ENCODE assay signal across 10 cellular contexts in the genomic region with DNA sequence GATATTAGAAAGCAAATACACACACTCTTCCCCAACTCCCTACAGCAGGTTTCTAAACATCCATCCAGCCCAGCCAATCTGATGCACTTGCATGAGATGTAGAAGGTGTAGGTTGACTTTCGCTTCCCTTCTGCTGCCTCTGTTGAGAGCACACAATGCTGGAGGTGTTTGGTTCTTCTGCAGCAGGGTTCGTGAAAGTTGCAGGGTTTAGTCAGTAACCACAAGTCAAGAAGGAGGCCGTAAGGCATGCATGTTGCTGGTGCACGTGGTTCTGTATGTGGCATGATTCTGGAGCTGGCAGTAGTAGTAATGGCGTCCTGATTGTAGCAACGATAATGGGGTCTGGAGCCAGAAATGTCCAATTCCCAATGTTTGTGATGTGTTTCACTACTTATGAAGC. TPM values are rescaled to one million over a fixed set of nuclear protein-coding genes. Genes with fewer than 3 reads are reported as not detected.
DNase-seq lines count a peak whose midpoint lies in the region; ATAC-seq and TF ChIP-seq lines count a peak whose summit lies in the region.
"Had no signal": no experiment of that assay in that cellular context is flagged by ENCODE, and none has a peak within 500 bp of the region (broad histone marks: within the 10 kb centered on the region; RNA-seq: fewer than 3 reads in every experiment).

No MANE protein-coding gene starts in this region.

- DNase-seq in GM13976 (ENCODE audit: low spot score) = peak; percentile 72
- DNase-seq in activated T-cell treated with anti-CD3 and anti-CD28 coated beads, Interleukin-2, amount 50 U/mL, for 48 hours = peak; percentile 38 to 53
- DNase-seq in HuH-7 (ENCODE audit: low spot score) = no peak
- DNase-seq in dorsolateral prefrontal cortex = no peak
- DNase-seq in OCI-M2 (lab: John Stamatoyannopoulos, UW; ENCODE audit: unreplicated experiment) = no peak
- no peak for DNase-seq in NCI-H2081 treated with DMSO at 0.1 percent for 48 hours (lab: John Stamatoyannopoulos, UW)
- DNase-seq: EL had no signal

- ATAC-seq in GM19351 (IDR thresholded peaks at IDR 0.05; ENCODE audit: unreplicated experiment) (peak; percentile 96), HG03025 (IDR thresholded peaks at IDR 0.05; ENCODE audit: low FRiP score, unreplicated experiment) (peak; percentile 96)
- ATAC-seq: HepG2 had no signal

- no peaks in the 10 kb centered on the region for H3K27me3 ChIP-seq in dorsolateral prefrontal cortex

- in situ Hi-C loops in GM13976 (cut with MboI; ENCODE audit: low sequenced_read_pairs, unreplicated experiment) = no loop called here

- no peak for TF ChIP-seq CTCF in GM13976 (IDR thresholded peaks at IDR 0.05; ENCODE audit: borderline replicate concordance, control extremely low read depth, extremely low read depth, insufficient read depth, missing control alignments)
- no peak for TF ChIP-seq CTCF in dorsolateral prefrontal cortex (IDR thresholded peaks at IDR 0.05 in 54 of 56, conservative IDR thresholded peaks at IDR 0.05 in 2 of 56; ENCODE audit: low read depth in 1 of 56, partially characterized antibody in 56 of 56)

- H3K27ac ChIP-seq in dorsolateral prefrontal cortex = no peak overlapping the region

- H3K4me3 ChIP-seq in dorsolateral prefrontal cortex = no peak overlapping the region

- intact Hi-C loops in dorsolateral prefrontal cortex (cut with DNase I) = no loop called here

RNA-seq across cellular contexts. Expression of a gene that starts 53.0 kb away (rescaled TPM):
- 10 to 100 TPM; 37.6 to 70.7 (median 50.7) TPM for total RNA-seq in dorsolateral prefrontal cortex

RNA-seq across cellular contexts. Expression of a gene that starts 56.1 kb away (rescaled TPM):
- total RNA-seq in dorsolateral prefrontal cortex = 10 to 100 TPM; 13.3 to 38.5 (median 24.4) TPM

RNA-seq across cellular contexts. Expression of a gene that starts 56.5 kb away (rescaled TPM):
- total RNA-seq in dorsolateral prefrontal cortex = 10 to 100 TPM in 118 of 120 experiments, 1 to 10 TPM in 2; 8.8 to 28.6 (median 17.3) TPM

Comparison
In these comparisons a context has a peak if more than half of its experiments do, and no peak if none do; other contexts are left out.
1. DNase-seq: peak in GM13976 (single experiment) and activated T-cell treated with anti-CD3 and anti-CD28 coated beads, Interleukin-2, amount 50 U/mL, for 48 hours (2 of 2); none in HuH-7 (single experiment), dorsolateral prefrontal cortex (0 of 10), OCI-M2 (single experiment) and NCI-H2081 treated with DMSO at 0.1 percent for 48 hours (single experiment).